ENCODE assay signal across 28 cellular contexts in genomic region chr20:19456600-19457390, GRCh38.
DNase-seq lines count a peak whose midpoint lies in the region; ATAC-seq and TF ChIP-seq lines count a peak whose summit lies in the region.
"Had no signal": no experiment of that assay in that cellular context is flagged by ENCODE, and none has a peak within 500 bp of the region (broad histone marks: within the 10 kb centered on the region; RNA-seq: fewer than 3 reads in every experiment).

No MANE protein-coding gene starts in this region.

- no peak for TF ChIP-seq CTCF in nephron progenitor cell (IDR thresholded peaks at IDR 0.05)

- peak overlapping the region; percentile 86 for H3K27ac Mint-ChIP-seq in nephron progenitor cell
- H3K27ac Mint-ChIP-seq in activated T-cell treated with anti-CD3 and anti-CD28 coated beads, Interleukin-2, amount 50 U/mL, for 72 hours, result no peak overlapping the region
- H3K27ac Mint-ChIP-seq: activated CD8-positive, alpha-beta T cell treated with anti-CD3 and anti-CD28 coated beads, Interleukin-2, amount 10 ng/mL, durations not matched to agents 7 days and 5 days; activated T-helper 2 cell treated with anti-CD3 and anti-CD28 coated beads, Interferon-gamma antibody, Interleukin-2, Interleukin-4, amounts not matched to agents 10 μg/mL and 5 μg/mL and 100 μg/mL, durations not matched to agents 14 hours and 24 hours and 36 hours; B cell; T-helper 2 cell treated with Interferon-gamma antibody and Interleukin-4, amounts not matched to agents 5 μg/mL and 100 μg/mL, for 36 hours had no signal

- no peak overlapping the region for H3K4me3 ChIP-seq in BLaER1
- H3K4me3 ChIP-seq: mucosa of descending colon, ovary, suprapubic skin had no signal

- no peak overlapping the region for H3K9ac ChIP-seq in BLaER1

- H4K20me1 ChIP-seq in BLaER1, result no peaks in the 10 kb centered on the region

- H3K4me1 Mint-ChIP-seq in nephron progenitor cell, result peaks cover 88% of the 10 kb centered on the region
- H3K4me1 Mint-ChIP-seq in activated T-cell treated with anti-CD3 and anti-CD28 coated beads, Interleukin-2, amount 50 U/mL, for 72 hours (ENCODE audit: low read depth), result peaks cover 4% of the 10 kb centered on the region
- H3K4me1 Mint-ChIP-seq: B cell, neural crest cell had no signal

- no peak overlapping the region for H3K27ac ChIP-seq in BLaER1
- H3K27ac ChIP-seq: ovary, suprapubic skin had no signal

- peaks cover 21% of the 10 kb centered on the region for H3K9me3 Mint-ChIP-seq in nephron progenitor cell
- no peaks in the 10 kb centered on the region for H3K9me3 Mint-ChIP-seq in activated T-cell treated with anti-CD3 and anti-CD28 coated beads, Interleukin-2, amount 50 U/mL, for 72 hours
- H3K9me3 Mint-ChIP-seq: activated T-helper 2 cell treated with anti-CD3 and anti-CD28 coated beads, Interferon-gamma antibody, Interleukin-2, Interleukin-4, amounts not matched to agents 10 μg/mL and 5 μg/mL and 100 μg/mL, durations not matched to agents 14 hours and 24 hours and 36 hours; neural crest cell; T-helper 2 cell treated with Interferon-gamma antibody and Interleukin-4, amounts not matched to agents 5 μg/mL and 100 μg/mL, for 36 hours had no signal

- no peak for ATAC-seq in activated T-cell treated with anti-CD3 and anti-CD28 coated beads, Interleukin-2, amount 50 U/mL, for 72 hours (replicated peaks in 1 of 2)
- ATAC-seq: activated CD8-positive, alpha-beta T cell treated with anti-CD3 and anti-CD28 coated beads, Interleukin-2, amount 10 ng/mL, durations not matched to agents 7 days and 5 days; mucosa of descending colon had no signal

- H3K4me2 ChIP-seq in BLaER1, result 0 out of 2 replicates have a peak overlapping the region, but pooled peaks have one; percentile 17

- no peaks in the 10 kb centered on the region for H3K9me3 ChIP-seq in BLaER1
- H3K9me3 ChIP-seq: mucosa of descending colon, ovary, suprapubic skin had no signal

- H3K4me1 ChIP-seq in BLaER1, result peaks cover 36% of the 10 kb centered on the region
- H3K4me1 ChIP-seq: suprapubic skin had no signal

- H3K36me3 ChIP-seq in BLaER1, result no peaks in the 10 kb centered on the region
- H3K36me3 ChIP-seq: ovary, suprapubic skin had no signal

- DNase-seq in M059J (ENCODE audit: low read depth), result peak; percentile 37
- peak; percentile 68 for DNase-seq in amniotic epithelial cell (ENCODE audit: low read depth)
- DNase-seq in nephron progenitor cell, result no peak
- DNase-seq in GM19238 (ENCODE audit: insufficient read length, low spot score), result no peak
- DNase-seq in NOMO-1 (lab: John Stamatoyannopoulos, UW; ENCODE audit: unreplicated experiment in 2 of 2), result no peak
- no peak for DNase-seq in activated T-cell treated with anti-CD3 and anti-CD28 coated beads, Interleukin-2, amount 50 U/mL, for 72 hours
- no peak for DNase-seq in NCI-H128 (lab: John Stamatoyannopoulos, UW; ENCODE audit: unreplicated experiment)
- DNase-seq: activated CD8-positive, alpha-beta T cell treated with anti-CD3 and anti-CD28 coated beads, Interleukin-2, amount 10 ng/mL, durations not matched to agents 7 days and 5 days; activated naive CD4-positive, alpha-beta T cell treated with anti-CD3 and anti-CD28 coated beads, Interleukin-2, amount 50 U/mL, for 16 hours; amniotic stem cell; DMS53; H7; hippocampal formation; Karpas-422; mucosa of descending colon; NCI-H1092; NCI-H1694 treated with DMSO at 0.1 percent for 48 hours; NCI-H526; ovary; SIG-M5; small intestine; stimulated activated naive CD4-positive, alpha-beta T cell treated with Interleukin-2 at 50 U/mL for 16 hours had no signal

- no peaks in the 10 kb centered on the region for H3K27me3 ChIP-seq in BLaER1
- H3K27me3 ChIP-seq: ovary, suprapubic skin had no signal

- H3K27me3 Mint-ChIP-seq in nephron progenitor cell (ENCODE audit: low read depth, poor library complexity), result peaks cover 3% of the 10 kb centered on the region
- H3K27me3 Mint-ChIP-seq in activated T-cell treated with anti-CD3 and anti-CD28 coated beads, Interleukin-2, amount 50 U/mL, for 72 hours (ENCODE audit: low read depth), result no peaks in the 10 kb centered on the region

- H3K36me3 Mint-ChIP-seq in nephron progenitor cell (ENCODE audit: low read depth), result peaks cover 12% of the 10 kb centered on the region
- no peaks in the 10 kb centered on the region for H3K36me3 Mint-ChIP-seq in activated T-cell treated with anti-CD3 and anti-CD28 coated beads, Interleukin-2, amount 50 U/mL, for 72 hours (ENCODE audit: insufficient read depth in 2 of 2)

- peak overlapping the region; percentile 31 for H3K4me3 Mint-ChIP-seq in nephron progenitor cell
- H3K4me3 Mint-ChIP-seq in activated T-cell treated with anti-CD3 and anti-CD28 coated beads, Interleukin-2, amount 50 U/mL, for 72 hours, result no peak overlapping the region
- H3K4me3 Mint-ChIP-seq: activated CD8-positive, alpha-beta T cell treated with anti-CD3 and anti-CD28 coated beads, Interleukin-2, amount 10 ng/mL, durations not matched to agents 7 days and 5 days; B cell; neural crest cell; T-helper 2 cell treated with Interferon-gamma antibody and Interleukin-4, amounts not matched to agents 5 μg/mL and 100 μg/mL, for 36 hours had no signal

Comparison
In these comparisons a context has a peak if more than half of its experiments do, and no peak if none do; other contexts are left out.
1. DNase-seq: peak in M059J (single experiment) and amniotic epithelial cell (single experiment); none in nephron progenitor cell (single experiment), GM19238 (single experiment), NOMO-1 (0 of 2), activated T-cell treated with anti-CD3 and anti-CD28 coated beads, Interleukin-2, amount 50 U/mL, for 72 hours (0 of 2) and NCI-H128 (single experiment).